24 cellular contexts compared by ENCODE assay signal in genomic region chr14:95388699-95389098, GRCh38.
A peak's percentile ranks its signal among the peaks of the same experiment; 100 is the strongest.
DNase-seq lines count a peak whose midpoint lies in the region; ATAC-seq and TF ChIP-seq lines count a peak whose summit lies in the region.
"Had no signal": no experiment of that assay in that cellular context is flagged by ENCODE, and none has a peak within 500 bp of the region (broad histone marks: within the 10 kb centered on the region; RNA-seq: fewer than 3 reads in every experiment).

No MANE protein-coding gene starts in this region.

- H3K4me3 ChIP-seq in right atrium auricular region (no peak overlapping the region), coronary artery (no peak overlapping the region), parathyroid adenoma (ENCODE audit: low read depth, low read length) (no peak overlapping the region)
- H3K4me3 ChIP-seq: adrenal gland, esophagus squamous epithelium, left lung, SJSA1, uterus had no signal

- no peak for DNase-seq in right atrium auricular region (ENCODE audit: low spot score)
- DNase-seq in Right ventricle myocardium superior = no peak
- no peak for DNase-seq in coronary artery (ENCODE audit: low spot score)
- DNase-seq in foreskin keratinocyte = no peak
- no peak for DNase-seq in stimulated activated CD4-positive, alpha-beta T cell treated with anti-CD3 and anti-CD28 coated beads, Interleukin-12 subunit alpha, Interleukin-12 subunit beta, amount 100 ng/mL, for 4 hours
- no peak for DNase-seq in NCI-H1105 (lab: John Stamatoyannopoulos, UW)
- no peak for DNase-seq in amygdala (lab: John Stamatoyannopoulos, UW)
- DNase-seq: activated CD4-positive, alpha-beta T cell treated with anti-CD3 and anti-CD28 coated beads, Interleukin-2, amount 50 U/mL, for 4 hours; activated CD8-positive, alpha-beta memory T cell treated with anti-CD3 and anti-CD28 coated beads, Interleukin-2, amount 50 U/mL, for 48 hours; activated effector memory CD4-positive, alpha-beta T cell treated with Interleukin-2 at 50 U/mL for 16 hours; effector memory CD4-positive, alpha-beta T cell; esophagus squamous epithelium; glutamatergic neuron; HFFc6; left lung; NCI-H1694; OCI-M1; stimulated activated CD8-positive, alpha-beta memory T cell treated with anti-CD3 and anti-CD28 coated beads, Interleukin-4, amount 100 ng/mL, for 48 hours; T-helper 17 cell; uterus had no signal

- H2AFZ ChIP-seq in parathyroid adenoma = no peak overlapping the region

- H3K27me3 ChIP-seq in right atrium auricular region (no peaks in the 10 kb centered on the region), parathyroid adenoma (ENCODE audit: control insufficient read depth, insufficient read depth, low read length) (no peaks in the 10 kb centered on the region), foreskin keratinocyte (no peaks in the 10 kb centered on the region)
- H3K27me3 ChIP-seq: adrenal gland, SJSA1, uterus had no signal

- H3K9ac ChIP-seq in parathyroid adenoma = no peak overlapping the region

- H3K27ac ChIP-seq in right atrium auricular region (peak overlapping the region; percentile 82 to 89), coronary artery (peak overlapping the region; percentile 37 to 50), parathyroid adenoma (peak overlapping the region; percentile 19), foreskin keratinocyte (no peak overlapping the region)
- H3K27ac ChIP-seq: left lung, SJSA1, VCaP had no signal

- H3K36me3 ChIP-seq in right atrium auricular region = no peaks in the 10 kb centered on the region
- no peaks in the 10 kb centered on the region for H3K36me3 ChIP-seq in parathyroid adenoma (ENCODE audit: control insufficient read depth, insufficient read depth, low read length)
- H3K36me3 ChIP-seq: adrenal gland, esophagus squamous epithelium, left lung, SJSA1, uterus had no signal

- no peaks in the 10 kb centered on the region for H3K79me2 ChIP-seq in parathyroid adenoma

- peaks cover 0 to 5% of the 10 kb centered on the region in 2 donors for H3K9me3 ChIP-seq in right atrium auricular region
- no peaks in the 10 kb centered on the region for H3K9me3 ChIP-seq in parathyroid adenoma (ENCODE audit: control insufficient read depth, low read length)
- H3K9me3 ChIP-seq: adrenal gland, esophagus squamous epithelium, left lung, SJSA1, uterus had no signal

- no peak overlapping the region for H3K4me2 ChIP-seq in parathyroid adenoma (ENCODE audit: low read length)

- H3K4me1 ChIP-seq in right atrium auricular region = peaks cover 0 to 11% of the 10 kb centered on the region in 2 donors
- no peaks in the 10 kb centered on the region for H3K4me1 ChIP-seq in parathyroid adenoma
- no peaks in the 10 kb centered on the region for H3K4me1 ChIP-seq in foreskin keratinocyte
- H3K4me1 ChIP-seq: adrenal gland, esophagus squamous epithelium, left lung, SJSA1, uterus had no signal

- TF ChIP-seq CTCF in right atrium auricular region (IDR thresholded peaks at IDR 0.05) (no peak), coronary artery (IDR thresholded peaks at IDR 0.05) (no peak), parathyroid adenoma (IDR thresholded peaks at IDR 0.05) (no peak), foreskin keratinocyte (conservative IDR thresholded peaks at IDR 0.05) (no peak)

- no peak for ATAC-seq in Right ventricle myocardium superior (ENCODE audit: poor library complexity)
- no peak for ATAC-seq in foreskin keratinocyte
- ATAC-seq: left lung, T-helper 17 cell had no signal

- intact Hi-C loops in Right ventricle myocardium superior (cut with DNase I) = no loop called here
